In genomic region chr2:16142383-16143361, GRCh38 we compare ENCODE assay signal across 10 cellular contexts.
A peak's percentile ranks its signal among the peaks of the same experiment; 100 is the strongest.
DNase-seq lines count a peak whose midpoint lies in the region; ATAC-seq and TF ChIP-seq lines count a peak whose summit lies in the region.
"Had no signal": no experiment of that assay in that cellular context is flagged by ENCODE, and none has a peak within 500 bp of the region (broad histone marks: within the 10 kb centered on the region; RNA-seq: fewer than 3 reads in every experiment).

No MANE protein-coding gene starts in this region.

- H4K20me1 ChIP-seq in SK-N-SH (ENCODE audit: insufficient read depth): no peaks in the 10 kb centered on the region

- H3K36me3 ChIP-seq in gastroesophageal sphincter (no peaks in the 10 kb centered on the region), SK-N-SH (replicated peaks in 1 of 2; ENCODE audit: control insufficient read depth in 1 of 2, insufficient read depth in 2 of 2, low read length in 1 of 2) (no peaks in the 10 kb centered on the region)

- no peak for TF ChIP-seq POLR2A in gastroesophageal sphincter (IDR thresholded peaks at IDR 0.05)

- no peak overlapping the region for H3K4me2 ChIP-seq in SK-N-SH

- H3F3A ChIP-seq in SK-N-SH (replicated peaks; ENCODE audit: insufficient read depth): no peaks in the 10 kb centered on the region

- no peaks in the 10 kb centered on the region for H3K9me3 ChIP-seq in gastroesophageal sphincter
- H3K9me3 ChIP-seq in SK-N-SH: no peaks in the 10 kb centered on the region

- peak; percentile 93 for ATAC-seq in stimulated activated naive CD8-positive, alpha-beta T cell treated with anti-CD3 and anti-CD28 coated beads, Interleukin-15, amount 100 ng/mL, for 72 hours
- ATAC-seq in gastroesophageal sphincter: no peak

- no peak overlapping the region for H3K4me3 ChIP-seq in gastroesophageal sphincter
- no peak overlapping the region for H3K4me3 ChIP-seq in SK-N-SH (ENCODE audit: low read depth in 2 of 2, low read length in 1 of 2)

- peak; percentile 70 for DNase-seq in activated CD4-positive, alpha-beta T cell treated with anti-CD3 and anti-CD28 coated beads, Interleukin-2, amount 10 ng/mL, durations not matched to agents 24 days and 14 days
- no peak for DNase-seq in activated CD4-positive, alpha-beta T cell treated with anti-CD3 and anti-CD28 coated beads for 4 hours
- peak; percentile 100 for DNase-seq in SK-N-DZ (ENCODE audit: low spot score)
- peak; percentile 58 for DNase-seq in kidney tubule cell (ENCODE audit: low spot score)
- DNase-seq in stimulated activated naive CD8-positive, alpha-beta T cell treated with anti-CD3 and anti-CD28 coated beads, Interleukin-15, amount 100 ng/mL, for 72 hours: peak in 1 of 2 donors; percentile 28
- DNase-seq in mesothelial cell of epicardium (ENCODE audit: low spot score in 2 of 2, unreplicated experiment in 2 of 2): no peak
- no peak for DNase-seq in SK-N-SH
- DNase-seq: activated effector memory CD4-positive, alpha-beta T cell treated with Interleukin-2 at 50 U/mL for 16 hours; NCI-H1694 had no signal

- H3K27me3 ChIP-seq in gastroesophageal sphincter: no peaks in the 10 kb centered on the region
- no peaks in the 10 kb centered on the region for H3K27me3 ChIP-seq in SK-N-SH (ENCODE audit: insufficient read depth)

- no peak overlapping the region for H2AFZ ChIP-seq in SK-N-SH (ENCODE audit: low read depth)

- intact Hi-C loops in activated CD4-positive, alpha-beta T cell treated with anti-CD3 and anti-CD28 coated beads, Interleukin-2, amount 10 ng/mL, durations not matched to agents 24 days and 14 days (cut with micrococcal nuclease): loop anchor here (5.0 kb wide), 1 partner anchor 200 kb away; the partner anchor contains the start of gene MYCN

- H3K9me3 Mint-ChIP-seq in activated CD4-positive, alpha-beta T cell treated with anti-CD3 and anti-CD28 coated beads, Interleukin-2, amount 10 ng/mL, durations not matched to agents 24 days and 14 days: no peaks in the 10 kb centered on the region
- H3K9me3 Mint-ChIP-seq in stimulated activated naive CD8-positive, alpha-beta T cell treated with anti-CD3 and anti-CD28 coated beads, Interleukin-15, amount 100 ng/mL, for 72 hours: no peaks in the 10 kb centered on the region
- H3K9me3 Mint-ChIP-seq in mesothelial cell of epicardium: no peaks in the 10 kb centered on the region

- no peak overlapping the region for H3K4me3 Mint-ChIP-seq in activated CD4-positive, alpha-beta T cell treated with anti-CD3 and anti-CD28 coated beads, Interleukin-2, amount 10 ng/mL, durations not matched to agents 24 days and 14 days
- no peak overlapping the region for H3K4me3 Mint-ChIP-seq in stimulated activated naive CD8-positive, alpha-beta T cell treated with anti-CD3 and anti-CD28 coated beads, Interleukin-15, amount 100 ng/mL, for 72 hours
- H3K4me3 Mint-ChIP-seq in mesothelial cell of epicardium: no peak overlapping the region

- H3K27me3 Mint-ChIP-seq in activated CD4-positive, alpha-beta T cell treated with anti-CD3 and anti-CD28 coated beads, Interleukin-2, amount 10 ng/mL, durations not matched to agents 24 days and 14 days: no peaks in the 10 kb centered on the region
- no peaks in the 10 kb centered on the region for H3K27me3 Mint-ChIP-seq in stimulated activated naive CD8-positive, alpha-beta T cell treated with anti-CD3 and anti-CD28 coated beads, Interleukin-15, amount 100 ng/mL, for 72 hours
- H3K27me3 Mint-ChIP-seq in mesothelial cell of epicardium (ENCODE audit: low read depth): no peaks in the 10 kb centered on the region

- no peaks in the 10 kb centered on the region for H3K9me2 ChIP-seq in SK-N-SH

- TF ChIP-seq CTCF in gastroesophageal sphincter (IDR thresholded peaks at IDR 0.05) (no peak), mesothelial cell of epicardium (IDR thresholded peaks at IDR 0.05; ENCODE audit: unreplicated experiment) (no peak), SK-N-SH (IDR thresholded peaks at IDR 0.05) (no peak)

- no peaks in the 10 kb centered on the region for H3K4me1 Mint-ChIP-seq in activated CD4-positive, alpha-beta T cell treated with anti-CD3 and anti-CD28 coated beads, Interleukin-2, amount 10 ng/mL, durations not matched to agents 24 days and 14 days
- no peaks in the 10 kb centered on the region for H3K4me1 Mint-ChIP-seq in stimulated activated naive CD8-positive, alpha-beta T cell treated with anti-CD3 and anti-CD28 coated beads, Interleukin-15, amount 100 ng/mL, for 72 hours
- peaks cover 9% of the 10 kb centered on the region for H3K4me1 Mint-ChIP-seq in mesothelial cell of epicardium

- H3K27ac ChIP-seq in gastroesophageal sphincter (no peak overlapping the region), SK-N-SH (ENCODE audit: low read depth in 2 of 2, low read length in 1 of 2) (no peak overlapping the region)

- CTCF ChIA-PET in SK-N-SH (lab: Yijun Ruan, JAX): no interaction called here

- no peaks in the 10 kb centered on the region for H3K79me2 ChIP-seq in SK-N-SH (ENCODE audit: insufficient read depth)

- H3K4me1 ChIP-seq in gastroesophageal sphincter (no peaks in the 10 kb centered on the region), SK-N-SH (ENCODE audit: control insufficient read depth in 1 of 2, insufficient read depth in 2 of 2, low read depth in 1 of 2, low read length in 1 of 2) (no peaks in the 10 kb centered on the region)

- no peak overlapping the region for H3K9ac ChIP-seq in SK-N-SH

- no peak for TF ChIP-seq RAD21 in SK-N-SH (IDR thresholded peaks at IDR 0.05; ENCODE audit: low read length)

- TF ChIP-seq EP300 in gastroesophageal sphincter (IDR thresholded peaks at IDR 0.05) (no peak), SK-N-SH (IDR thresholded peaks at IDR 0.05; ENCODE audit: borderline replicate concordance in 1 of 2, low read depth in 1 of 2, low read length in 1 of 2) (no peak)

- POLR2A ChIA-PET in SK-N-SH (lab: Yijun Ruan, JAX): no interaction called here

- no peak overlapping the region for H3K27ac Mint-ChIP-seq in activated CD4-positive, alpha-beta T cell treated with anti-CD3 and anti-CD28 coated beads, Interleukin-2, amount 10 ng/mL, durations not matched to agents 24 days and 14 days
- peak overlapping the region in 1 of 2 donors; percentile 45 for H3K27ac Mint-ChIP-seq in stimulated activated naive CD8-positive, alpha-beta T cell treated with anti-CD3 and anti-CD28 coated beads, Interleukin-15, amount 100 ng/mL, for 72 hours
- H3K27ac Mint-ChIP-seq in mesothelial cell of epicardium: no peak overlapping the region

- 93 to 100% methylated on average over 2 to 8 of the region's 9 CpGs for WGBS in gastroesophageal sphincter (ENCODE audit: low coverage in 1 of 2), 2 donors
- WGBS in SK-N-SH (ENCODE audit: low lambda C conversion rate): 54% methylated on average over 9 of the region's 9 CpGs

- H3K36me3 Mint-ChIP-seq in activated CD4-positive, alpha-beta T cell treated with anti-CD3 and anti-CD28 coated beads, Interleukin-2, amount 10 ng/mL, durations not matched to agents 24 days and 14 days (ENCODE audit: low read depth): no peaks in the 10 kb centered on the region
- H3K36me3 Mint-ChIP-seq in mesothelial cell of epicardium: no peaks in the 10 kb centered on the region

TF ChIP-seq in SK-N-SH, 30 proteins besides CTCF, POLR2A, EP300 and RAD21:
- TF ChIP-seq USF2 (IDR thresholded peaks at IDR 0.05; ENCODE audit: borderline replicate concordance, low read depth, low read length) (no peak), GABPA (IDR thresholded peaks at IDR 0.05; ENCODE audit: low read depth) (no peak), CHD2 (IDR thresholded peaks at IDR 0.05; ENCODE audit: low read length, partially characterized antibody) (no peak), TEAD4 (IDR thresholded peaks at IDR 0.05; ENCODE audit: borderline replicate concordance, insufficient read depth) (no peak), NRF1 (IDR thresholded peaks at IDR 0.05; ENCODE audit: low read depth, low read length) (no peak), MEF2A (IDR thresholded peaks at IDR 0.05; ENCODE audit: borderline replicate concordance, low read depth) (no peak), RCOR1 (IDR thresholded peaks at IDR 0.05; ENCODE audit: low read length) (no peak), JUND (IDR thresholded peaks at IDR 0.05) (no peak), PBX3 (IDR thresholded peaks at IDR 0.05) (no peak), FOSL2 (IDR thresholded peaks at IDR 0.05; ENCODE audit: borderline replicate concordance, low read depth) (no peak), MXI1 (IDR thresholded peaks at IDR 0.05; ENCODE audit: low read depth, low read length) (no peak), FOXJ3 (CRISPR knock-in tag; IDR thresholded peaks at IDR 0.05) (no peak)

Comparison
In these comparisons a context has a peak if more than half of its experiments do, and no peak if none do; other contexts are left out.
1. DNase-seq: peak in activated CD4-positive, alpha-beta T cell treated with anti-CD3 and anti-CD28 coated beads, Interleukin-2, amount 10 ng/mL, durations not matched to agents 24 days and 14 days (single experiment), SK-N-DZ (single experiment) and kidney tubule cell (single experiment); none in activated CD4-positive, alpha-beta T cell treated with anti-CD3 and anti-CD28 coated beads for 4 hours (0 of 2), mesothelial cell of epicardium (0 of 2) and SK-N-SH (single experiment).